ENCODE assay signal across 19 cellular contexts in the genomic region with DNA sequence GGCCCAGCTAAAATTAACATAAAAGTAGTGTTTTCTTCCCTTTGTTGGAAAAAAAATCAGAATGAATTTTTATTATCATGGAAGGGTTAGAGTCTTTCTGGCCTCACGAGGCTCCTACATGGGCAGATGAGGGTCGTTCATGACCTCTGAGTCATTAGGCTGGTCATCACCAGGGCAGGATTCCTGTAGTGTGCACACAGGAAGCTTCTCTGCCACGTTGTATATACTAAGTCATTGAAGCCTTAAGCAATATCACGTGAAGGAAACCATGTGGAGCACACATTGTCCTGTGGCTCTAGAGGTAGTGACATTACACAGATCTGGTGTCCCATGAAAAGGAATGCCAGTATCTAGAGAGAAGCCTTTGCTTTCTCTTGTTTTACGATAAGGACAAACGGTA.
"Had no signal": no experiment of that assay in that cellular context is flagged by ENCODE, and none has a peak within 500 bp of the region (broad histone marks: within the 10 kb centered on the region; RNA-seq: fewer than 3 reads in every experiment).

No MANE protein-coding gene starts in this region.

- DNase-seq: activated effector memory CD4-positive, alpha-beta T cell treated with Interleukin-2 at 50 U/mL for 16 hours; activated T-cell treated with anti-CD3 and anti-CD28 coated beads, Interleukin-2, amount 50 U/mL, for 1 hour; amniotic stem cell; cerebellar nuclear complex; gastrocnemius medialis; heart right ventricle; islet precursor cell; left lung; nephron progenitor cell; psoas muscle; spleen; stimulated activated CD4-positive, alpha-beta T cell treated with anti-CD3 and anti-CD28 coated beads, Interleukin-1b, Interleukin-23, amount 100 ng/mL, for 48 hours; stimulated activated naive B cell treated with anti-CD40 and anti-IgM and Interleukin-4, amounts not matched to agents 10 μg/mL and 1 μg/mL and 100 μg/mL, for 72 hours; substantia nigra; transverse colon had no signal

- ATAC-seq: gastrocnemius medialis; heart right ventricle; left lung; sciatic nerve; stimulated activated naive B cell treated with anti-CD40 and anti-IgM and Interleukin-4, amounts not matched to agents 10 μg/mL and 1 μg/mL and 100 μg/mL, for 72 hours had no signal

- H3K27ac Mint-ChIP-seq: activated naive CD4-positive, alpha-beta T cell treated with anti-CD3 and anti-CD28 coated beads, Interleukin-2, amount 50 U/mL, for 24 hours; brain; nephron progenitor cell; stimulated activated naive B cell treated with anti-CD40 and anti-IgM and Interleukin-4, amounts not matched to agents 10 μg/mL and 1 μg/mL and 100 μg/mL, for 72 hours; T-helper 2 cell treated with Interferon-gamma antibody and Interleukin-4, amounts not matched to agents 5 μg/mL and 100 μg/mL, for 36 hours had no signal

- H3K4me3 ChIP-seq: gastrocnemius medialis, heart right ventricle, left lung, psoas muscle, spleen, transverse colon had no signal

- H3K4me1 ChIP-seq: gastrocnemius medialis, left lung, psoas muscle, spleen, transverse colon had no signal

- H3K4me3 Mint-ChIP-seq: activated naive CD4-positive, alpha-beta T cell treated with anti-CD3 and anti-CD28 coated beads, Interleukin-2, amount 50 U/mL, for 24 hours; brain; nephron progenitor cell; stimulated activated naive B cell treated with anti-CD40 and anti-IgM and Interleukin-4, amounts not matched to agents 10 μg/mL and 1 μg/mL and 100 μg/mL, for 72 hours; T-helper 2 cell treated with Interferon-gamma antibody and Interleukin-4, amounts not matched to agents 5 μg/mL and 100 μg/mL, for 36 hours had no signal

- H3K27me3 ChIP-seq: gastrocnemius medialis, heart right ventricle, left lung, spleen, transverse colon had no signal

- H3K9me3 Mint-ChIP-seq: activated naive CD4-positive, alpha-beta T cell treated with anti-CD3 and anti-CD28 coated beads, Interleukin-2, amount 50 U/mL, for 24 hours; brain; nephron progenitor cell; T-helper 2 cell treated with Interferon-gamma antibody and Interleukin-4, amounts not matched to agents 5 μg/mL and 100 μg/mL, for 36 hours had no signal

- H3K27ac ChIP-seq: gastrocnemius medialis, heart right ventricle, left lung, psoas muscle, spleen, transverse colon had no signal

- H3K36me3 ChIP-seq: gastrocnemius medialis, left lung, transverse colon had no signal

- H3K9me3 ChIP-seq: gastrocnemius medialis, heart right ventricle, left lung, psoas muscle, spleen, transverse colon had no signal

- H3K4me1 Mint-ChIP-seq: activated naive CD4-positive, alpha-beta T cell treated with anti-CD3 and anti-CD28 coated beads, Interleukin-2, amount 50 U/mL, for 24 hours; nephron progenitor cell; stimulated activated naive B cell treated with anti-CD40 and anti-IgM and Interleukin-4, amounts not matched to agents 10 μg/mL and 1 μg/mL and 100 μg/mL, for 72 hours had no signal

- H3K36me3 Mint-ChIP-seq: brain had no signal

- H3K27me3 Mint-ChIP-seq: activated naive CD4-positive, alpha-beta T cell treated with anti-CD3 and anti-CD28 coated beads, Interleukin-2, amount 50 U/mL, for 24 hours; stimulated activated naive B cell treated with anti-CD40 and anti-IgM and Interleukin-4, amounts not matched to agents 10 μg/mL and 1 μg/mL and 100 μg/mL, for 72 hours had no signal
